29 cellular contexts compared by ENCODE assay signal in the genomic region with DNA sequence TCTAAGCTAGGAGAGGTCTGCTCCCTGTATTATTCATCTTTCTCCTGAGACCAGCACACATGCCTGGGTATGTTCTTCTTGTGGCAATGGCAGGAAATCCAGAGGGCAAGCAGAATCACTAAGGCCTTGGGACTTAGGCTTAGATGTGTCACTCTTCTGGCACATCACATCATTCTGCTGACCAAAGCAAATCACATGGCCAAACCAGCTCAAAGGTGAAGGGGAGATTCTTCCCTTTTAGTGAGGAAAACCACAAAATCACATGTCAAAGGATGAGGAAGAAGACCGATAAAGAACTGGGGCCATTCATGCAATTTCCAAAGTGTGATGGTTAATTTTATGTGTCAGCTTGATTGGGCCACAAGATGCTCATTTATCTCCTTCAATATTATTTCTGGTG.
"Had no signal": no experiment of that assay in that cellular context is flagged by ENCODE, and none has a peak within 500 bp of the region (broad histone marks: within the 10 kb centered on the region; RNA-seq: fewer than 3 reads in every experiment).

No MANE protein-coding gene starts in this region.

- H3K9me3 ChIP-seq: colonic mucosa, esophagus squamous epithelium, left ventricle myocardium inferior, ovary, thoracic aorta, vagina had no signal

- H3K27ac Mint-ChIP-seq: activated CD8-positive, alpha-beta T cell treated with anti-CD3 and anti-CD28 coated beads for 36 hours; activated naive CD4-positive, alpha-beta T cell treated with anti-CD3 and anti-CD28 coated beads, Interleukin-2, amount 50 U/mL, for 72 hours; mesothelial cell of epicardium; naive B cell; progenitor cell of endocrine pancreas; type B pancreatic cell; WTC11 had no signal

- H3K27ac ChIP-seq: cardiac muscle cell, colonic mucosa, epithelial cell of prostate, esophagus squamous epithelium, left ventricle myocardium inferior, ovary, skin epidermis, thoracic aorta, vagina had no signal

- DNase-seq: activated CD4-positive, alpha-beta T cell treated with anti-CD3 and anti-CD28 coated beads for 1 hour; activated CD4-positive, alpha-beta T cell treated with anti-CD3 and anti-CD28 coated beads, Interleukin-2, amount 50 U/mL, for 1 hour; activated CD8-positive, alpha-beta T cell treated with anti-CD3 and anti-CD28 coated beads for 36 hours; activated naive CD4-positive, alpha-beta T cell; activated T-cell treated with anti-CD3 and anti-CD28 coated beads, Interleukin-2, amount 50 U/mL, for 48 hours; cerebellar nuclear complex; colonic mucosa; effector CD8-positive, alpha-beta T cell; esophagus squamous epithelium; kidney glomerular epithelial cell; left ventricle myocardium inferior; naive B cell; ovary; stimulated activated CD4-positive, alpha-beta T cell treated with anti-CD3 and anti-CD28 coated beads, Interleukin-12 subunit alpha, Interleukin-12 subunit beta, amount 100 ng/mL, for 4 hours; stimulated activated CD4-positive, alpha-beta T cell treated with anti-CD3 and anti-CD28 coated beads, Interleukin-4, amount 100 ng/mL, for 1 hour; stimulated activated naive CD8-positive, alpha-beta T cell treated with anti-CD3 and anti-CD28 coated beads, Interleukin-15, Interleukin-2, amounts not matched to agents 100 U/mL and 50 U/mL, for 24 hours had no signal

- H3K4me1 Mint-ChIP-seq: mesothelial cell of epicardium, WTC11 had no signal

- FAIRE-seq: endometrium, frontal cortex had no signal

- ATAC-seq: activated CD8-positive, alpha-beta T cell treated with anti-CD3 and anti-CD28 coated beads for 36 hours; activated naive CD4-positive, alpha-beta T cell treated with anti-CD3 and anti-CD28 coated beads, Interleukin-2, amount 50 U/mL, for 72 hours; sciatic nerve; stimulated activated naive CD8-positive, alpha-beta T cell treated with anti-CD3 and anti-CD28 coated beads, Interleukin-15, Interleukin-2, amounts not matched to agents 100 U/mL and 50 U/mL, for 24 hours; WTC11 had no signal

- H3K27me3 ChIP-seq: cardiac muscle cell, colonic mucosa, ovary, vagina had no signal

- H3K4me3 Mint-ChIP-seq: activated CD8-positive, alpha-beta T cell treated with anti-CD3 and anti-CD28 coated beads for 36 hours; mesothelial cell of epicardium; naive B cell; type B pancreatic cell; WTC11 had no signal

- H3K27me3 Mint-ChIP-seq: progenitor cell of endocrine pancreas had no signal

- H3K36me3 Mint-ChIP-seq: type B pancreatic cell had no signal

- H3K4me3 ChIP-seq: cardiac muscle cell, colonic mucosa, esophagus squamous epithelium, left ventricle myocardium inferior, ovary, skin epidermis, thoracic aorta, vagina had no signal

- H3K4me1 ChIP-seq: colonic mucosa had no signal

- H3K36me3 ChIP-seq: cardiac muscle cell, colonic mucosa, esophagus squamous epithelium, left ventricle myocardium inferior, ovary, thoracic aorta, vagina had no signal
